Comparison of ENCODE assay signal across 28 cellular contexts in the genomic region with DNA sequence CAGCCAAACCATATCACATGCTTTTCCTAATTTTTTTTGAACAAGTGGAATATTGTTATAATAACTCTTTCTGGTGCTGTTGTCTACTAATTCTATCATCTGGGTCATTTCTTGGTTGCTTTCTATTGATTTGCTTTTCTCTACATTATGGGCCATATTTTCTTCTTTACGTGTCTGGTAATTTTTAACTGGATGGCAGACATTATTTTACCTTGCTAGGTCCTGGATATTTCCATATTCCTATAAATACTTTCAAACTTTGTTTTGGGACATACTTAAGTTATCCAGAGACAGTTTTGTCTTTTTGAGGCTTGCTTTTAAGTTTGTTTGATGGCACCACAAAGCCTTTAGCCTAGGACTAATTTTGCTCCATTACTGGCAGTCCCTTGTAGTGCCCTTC.
"Had no signal": no experiment of that assay in that cellular context is flagged by ENCODE, and none has a peak within 500 bp of the region (broad histone marks: within the 10 kb centered on the region; RNA-seq: fewer than 3 reads in every experiment).

No MANE protein-coding gene starts in this region.

- H3K9me3 ChIP-seq: ovary, psoas muscle, thyroid gland, vagina had no signal

- H3K27me3 Mint-ChIP-seq: progenitor cell of endocrine pancreas; stimulated activated naive B cell treated with anti-CD40 and anti-IgM and Interleukin-4, amounts not matched to agents 10 μg/mL and 1 μg/mL and 100 μg/mL, for 72 hours; stimulated activated naive CD8-positive, alpha-beta T cell treated with anti-CD3 and anti-CD28 coated beads, Interleukin-15, Interleukin-2, amounts not matched to agents 100 ng/mL and 50 ng/mL, for 24 hours had no signal

- H3K27ac Mint-ChIP-seq: natural killer cell; nephron; neural progenitor cell; progenitor cell of endocrine pancreas; stimulated activated effector memory CD8-positive, alpha-beta T cell treated with anti-CD3 and anti-CD28 coated beads, Interleukin-12 subunit alpha, Interleukin-12 subunit beta, amount 100 ng/mL, for 72 hours; stimulated activated naive B cell treated with anti-CD40 and anti-IgM and Interleukin-4, amounts not matched to agents 10 μg/mL and 1 μg/mL and 100 μg/mL, for 72 hours; stimulated activated naive CD8-positive, alpha-beta T cell treated with anti-CD3 and anti-CD28 coated beads, Interleukin-15, Interleukin-2, amounts not matched to agents 100 ng/mL and 50 ng/mL, for 24 hours had no signal

- DNase-seq: natural killer cell; occipital lobe; ovary; posterior cingulate gyrus; psoas muscle; right cardiac atrium; right lobe of liver; sigmoid colon; small intestine; stimulated activated CD4-positive, alpha-beta T cell treated with anti-CD3 and anti-CD28 coated beads, Interleukin-15, amount 100 ng/mL, for 24 hours; stimulated activated CD4-positive, alpha-beta T cell treated with anti-CD3 and anti-CD28 coated beads, Interleukin-2, amount 100 ng/mL, for 24 hours; stimulated activated CD4-positive, alpha-beta T cell treated with anti-CD3 and anti-CD28 coated beads, Interleukin-2, amount 100 ng/mL, for 48 hours; stimulated activated CD4-positive, alpha-beta T cell treated with anti-CD3 and anti-CD28 coated beads, Interleukin-4, amount 100 ng/mL, for 24 hours; stimulated activated naive B cell treated with anti-CD40 and anti-IgM and Interleukin-4, amounts not matched to agents 10 μg/mL and 1 μg/mL and 100 μg/mL, for 72 hours; stimulated activated naive CD4-positive, alpha-beta T cell treated with Interleukin-2 at 50 U/mL for 16 hours; stomach; thyroid gland; trophoblast cell; upper lobe of left lung had no signal

- ATAC-seq: natural killer cell; psoas muscle; right cardiac atrium; stimulated activated effector memory CD8-positive, alpha-beta T cell treated with anti-CD3 and anti-CD28 coated beads, Interleukin-12 subunit alpha, Interleukin-12 subunit beta, amount 100 ng/mL, for 72 hours; stimulated activated naive B cell treated with anti-CD40 and anti-IgM and Interleukin-4, amounts not matched to agents 10 μg/mL and 1 μg/mL and 100 μg/mL, for 72 hours had no signal

- H3K4me1 Mint-ChIP-seq: nephron, neural progenitor cell had no signal

- H3K27ac ChIP-seq: neural progenitor cell, ovary, parathyroid adenoma, psoas muscle, right lobe of liver, sigmoid colon, stomach, thoracic aorta, thyroid gland, tibial nerve, upper lobe of left lung, vagina had no signal

- H3K27me3 ChIP-seq: neural progenitor cell, ovary, right lobe of liver, sigmoid colon, stomach, thyroid gland, tibial nerve, upper lobe of left lung, vagina had no signal

- H3K36me3 ChIP-seq: neural progenitor cell, ovary, right lobe of liver, sigmoid colon, stomach, thoracic aorta, thyroid gland, tibial nerve, upper lobe of left lung, vagina had no signal

- H3K4me3 Mint-ChIP-seq: natural killer cell; nephron; neural progenitor cell; stimulated activated effector memory CD8-positive, alpha-beta T cell treated with anti-CD3 and anti-CD28 coated beads, Interleukin-12 subunit alpha, Interleukin-12 subunit beta, amount 100 ng/mL, for 72 hours; stimulated activated naive B cell treated with anti-CD40 and anti-IgM and Interleukin-4, amounts not matched to agents 10 μg/mL and 1 μg/mL and 100 μg/mL, for 72 hours; stimulated activated naive CD8-positive, alpha-beta T cell treated with anti-CD3 and anti-CD28 coated beads, Interleukin-15, Interleukin-2, amounts not matched to agents 100 ng/mL and 50 ng/mL, for 24 hours had no signal

- H3K4me2 ChIP-seq: neural progenitor cell had no signal

- H3K4me3 ChIP-seq: neural progenitor cell, ovary, psoas muscle, right lobe of liver, sigmoid colon, stomach, thoracic aorta, thyroid gland, tibial nerve, upper lobe of left lung, vagina had no signal

- H2AFZ ChIP-seq: neural progenitor cell, parathyroid adenoma had no signal

- H3K4me1 ChIP-seq: neural progenitor cell, parathyroid adenoma, sigmoid colon, thyroid gland, tibial nerve, vagina had no signal

- H3K36me3 Mint-ChIP-seq: stimulated activated effector memory CD8-positive, alpha-beta T cell treated with anti-CD3 and anti-CD28 coated beads, Interleukin-12 subunit alpha, Interleukin-12 subunit beta, amount 100 ng/mL, for 72 hours had no signal

- H3K79me2 ChIP-seq: parathyroid adenoma had no signal
